ENCODE assay signal across 8 cellular contexts in genomic region chr7:55254242-55254595, GRCh38.
A peak's percentile ranks its signal among the peaks of the same experiment; 100 is the strongest.
DNase-seq lines count a peak whose midpoint lies in the region; ATAC-seq and TF ChIP-seq lines count a peak whose summit lies in the region.

No MANE protein-coding gene starts in this region.

- 29 to 33% methylated on average over 21 of the region's 21 CpGs for WGBS in esophagus, 2 donors
- WGBS in trophoblast cell (ENCODE audit: extremely low coverage, insufficient coverage, insufficient read length): no CpG with 5 or more reads among the region's 21 CpGs

- H3K27ac ChIP-seq in CD8-positive, alpha-beta T cell (ENCODE audit: low read depth, low read length): no peak overlapping the region
- H3K27ac ChIP-seq in MM.1S (ENCODE audit: low read length) (no peak overlapping the region), esophagus (ENCODE audit: low read depth in 2 of 2, low read length in 1 of 2) (no peak overlapping the region), trophoblast cell (ENCODE audit: low read depth, low read length) (no peak overlapping the region)

- no peak overlapping the region for H3K27ac Mint-ChIP-seq in CD8-positive, alpha-beta T cell

- TF ChIP-seq CTCF in CD8-positive, alpha-beta T cell (IDR thresholded peaks at IDR 0.05): no peak
- TF ChIP-seq CTCF in MM.1S (IDR thresholded peaks at IDR 0.05; ENCODE audit: low read length): no peak

- peak overlapping the region; percentile 100 for H3K4me2 ChIP-seq in MM.1S (ENCODE audit: low read depth, low read length)
- H3K4me2 ChIP-seq in trophoblast cell (ENCODE audit: low read length): peak overlapping the region; percentile 92

- no peaks in the 10 kb centered on the region for H4K20me1 ChIP-seq in MM.1S (ENCODE audit: insufficient read depth, low read length)

- no peak overlapping the region for H2AK5ac ChIP-seq in trophoblast cell (ENCODE audit: low read length)

- H3K14ac ChIP-seq in trophoblast cell (ENCODE audit: low read length): no peak overlapping the region

- H3F3A ChIP-seq in MM.1S (ENCODE audit: insufficient read depth, low read length): no peaks in the 10 kb centered on the region

- H2BK12ac ChIP-seq in trophoblast cell (ENCODE audit: low read length): no peak overlapping the region

- no peaks in the 10 kb centered on the region for H3K9me3 Mint-ChIP-seq in CD8-positive, alpha-beta T cell

- H3K18ac ChIP-seq in trophoblast cell (ENCODE audit: low read length): no peak overlapping the region

- peak overlapping the region; percentile 68 for H3K4me3 Mint-ChIP-seq in CD8-positive, alpha-beta T cell

- no peaks in the 10 kb centered on the region for H3K9me2 ChIP-seq in MM.1S (replicated peaks; ENCODE audit: insufficient read depth, low read length)

- peaks cover 14% of the 10 kb centered on the region for H3K4me1 ChIP-seq in CD8-positive, alpha-beta T cell (ENCODE audit: insufficient read depth, low read length)
- 0 out of 2 replicates have a peak, but pooled peaks cover 2% of the 10 kb centered on the region for H3K4me1 ChIP-seq in MM.1S (ENCODE audit: low read length)
- H3K4me1 ChIP-seq in esophagus (ENCODE audit: control insufficient read depth in 2 of 2, insufficient read depth in 2 of 2, low read length in 1 of 2): peaks cover 0 to 7% of the 10 kb centered on the region in 2 donors
- peaks cover 8 to 12% of the 10 kb centered on the region in 2 experiments for H3K4me1 ChIP-seq in trophoblast cell (ENCODE audit: control insufficient read depth in 1 of 2, insufficient read depth in 2 of 2, low read length in 2 of 2)

- no peak overlapping the region for H4K8ac ChIP-seq in trophoblast cell (ENCODE audit: low read depth, low read length)

- intact Hi-C loops in CD8-positive, alpha-beta T cell (cut with DNase I, micrococcal nuclease): loop anchor here in 1 of 2 experiments (2.0 kb wide), 1 partner anchor 479 kb away; no protein-coding TSS in a partner anchor

- no peak overlapping the region for H2BK120ac ChIP-seq in trophoblast cell (ENCODE audit: insufficient read depth, low read length, poor library complexity)

- peak overlapping the region; percentile 65; the same call in 1 of the 2 replicates for H3K9ac ChIP-seq in MM.1S (ENCODE audit: low read length)
- no peak overlapping the region for H3K9ac ChIP-seq in trophoblast cell (ENCODE audit: low read length)

- H3K4ac ChIP-seq in trophoblast cell (ENCODE audit: low read depth, low read length): no peak overlapping the region

- peaks cover 50% of the 10 kb centered on the region for H3K27me3 Mint-ChIP-seq in CD8-positive, alpha-beta T cell (ENCODE audit: low read depth)

- H3K27me3 ChIP-seq in CD8-positive, alpha-beta T cell (ENCODE audit: insufficient read depth, low read length): peaks cover 3% of the 10 kb centered on the region
- H3K27me3 ChIP-seq in MM.1S (replicated peaks; ENCODE audit: insufficient read depth, low read length): peaks cover 18% of the 10 kb centered on the region
- no peaks in the 10 kb centered on the region for H3K27me3 ChIP-seq in esophagus (ENCODE audit: control insufficient read depth in 1 of 2, insufficient read depth in 2 of 2, low read length in 2 of 2)
- H3K27me3 ChIP-seq in trophoblast cell (ENCODE audit: insufficient read depth, low read length): no peaks in the 10 kb centered on the region

- H4K12ac ChIP-seq in trophoblast cell (ENCODE audit: low read depth, low read length): no peak overlapping the region

- no peaks in the 10 kb centered on the region for H3K36me3 ChIP-seq in CD8-positive, alpha-beta T cell (ENCODE audit: insufficient read depth, low read length)
- H3K36me3 ChIP-seq in MM.1S (replicated peaks; ENCODE audit: insufficient read depth, low read length) (no peaks in the 10 kb centered on the region), esophagus (ENCODE audit: control insufficient read depth in 2 of 2, insufficient read depth in 2 of 2, low read length in 1 of 2) (no peaks in the 10 kb centered on the region), trophoblast cell (ENCODE audit: control insufficient read depth in 1 of 2, insufficient read depth in 2 of 2, low read length in 2 of 2) (no peaks in the 10 kb centered on the region)

- ATAC-seq in CD8-positive, alpha-beta T cell: no peak
- no peak for ATAC-seq in GM21423 (IDR thresholded peaks at IDR 0.05; ENCODE audit: unreplicated experiment)

- H3K36me3 Mint-ChIP-seq in CD8-positive, alpha-beta T cell: no peaks in the 10 kb centered on the region

- peaks cover 16% of the 10 kb centered on the region for H3K4me1 Mint-ChIP-seq in CD8-positive, alpha-beta T cell (ENCODE audit: low read depth)

- H2BK5ac ChIP-seq in trophoblast cell (ENCODE audit: low read depth, low read length, poor library complexity): no peak overlapping the region

- no peak overlapping the region for H3K23ac ChIP-seq in trophoblast cell (ENCODE audit: low read length)

- peak overlapping the region; percentile 100 for H2AFZ ChIP-seq in MM.1S (ENCODE audit: low read length)
- peak overlapping the region; percentile 48 for H2AFZ ChIP-seq in trophoblast cell (ENCODE audit: insufficient read depth, low read length, poor library complexity)

- H3K79me1 ChIP-seq in trophoblast cell (ENCODE audit: low read length): peaks cover 4% of the 10 kb centered on the region

- H4K91ac ChIP-seq in trophoblast cell (ENCODE audit: low read depth, low read length): no peak overlapping the region

- no peak for DNase-seq in CD8-positive, alpha-beta T cell
- no peak for DNase-seq in MM.1S
- DNase-seq in trophoblast cell: no peak
- no peak for DNase-seq in NCI-H1105 (lab: John Stamatoyannopoulos, UW)
- no peak for DNase-seq in activated gamma-delta T cell treated with Interleukin-2 at 50 U/mL for 16 hours
- DNase-seq in NCI-H2107 (lab: John Stamatoyannopoulos, UW): no peak

- H3K79me2 ChIP-seq in MM.1S (ENCODE audit: low read length) (no peaks in the 10 kb centered on the region), trophoblast cell (ENCODE audit: control insufficient read depth, insufficient read depth, low read length, poor library complexity) (peaks cover 2% of the 10 kb centered on the region)

- H3K4me3 ChIP-seq in CD8-positive, alpha-beta T cell (ENCODE audit: low read depth, low read length): peak overlapping the region; percentile 55
- H3K4me3 ChIP-seq in MM.1S (ENCODE audit: low read length): peak overlapping the region; percentile 84
- peak overlapping the region; percentile 59 to 63 for H3K4me3 ChIP-seq in esophagus (ENCODE audit: low read depth in 1 of 2, low read length in 2 of 2)
- peak overlapping the region; percentile 38 for H3K4me3 ChIP-seq in trophoblast cell (ENCODE audit: low read depth, low read length)

- POLR2A ChIA-PET in CD8-positive, alpha-beta T cell (lab: Charles Lee): no interaction called here

- CTCF ChIA-PET in CD8-positive, alpha-beta T cell (lab: Charles Lee): interaction anchor here (0.7 to 3.3 kb wide), 15 partner anchors 8 to 495 kb away, joined by 3 to 54 read pairs (median 4); partner anchors contain the start of gene SEC61G

- H3K9me3 ChIP-seq in CD8-positive, alpha-beta T cell (ENCODE audit: low read length): no peaks in the 10 kb centered on the region
- H3K9me3 ChIP-seq in MM.1S (replicated peaks; ENCODE audit: insufficient read depth, low read length): no peaks in the 10 kb centered on the region
- H3K9me3 ChIP-seq in esophagus (ENCODE audit: control insufficient read depth in 2 of 2, insufficient read depth in 1 of 2, low read depth in 1 of 2, low read length in 1 of 2): no peaks in the 10 kb centered on the region
- no peaks in the 10 kb centered on the region for H3K9me3 ChIP-seq in trophoblast cell (ENCODE audit: insufficient read depth, low read depth, low read length)
